10 cellular contexts compared by ENCODE assay signal in genomic region chr15:32657198-32657886, GRCh38. TPM values are rescaled to one million over a fixed set of nuclear protein-coding genes. Genes with fewer than 3 reads are reported as not detected.
A peak's percentile ranks its signal among the peaks of the same experiment; 100 is the strongest.
DNase-seq lines count a peak whose midpoint lies in the region; ATAC-seq and TF ChIP-seq lines count a peak whose summit lies in the region.
"Had no signal": no experiment of that assay in that cellular context is flagged by ENCODE, and none has a peak within 500 bp of the region (broad histone marks: within the 10 kb centered on the region; RNA-seq: fewer than 3 reads in every experiment).

No MANE protein-coding gene starts in this region.

- no peak for TF ChIP-seq CTCF in lung (IDR thresholded peaks at IDR 0.05; ENCODE audit: control extremely low read depth, extremely low read depth)

- H3K9me3 ChIP-seq in lung (ENCODE audit: control insufficient read depth in 2 of 2, insufficient read depth in 1 of 2, low read length in 1 of 2), result no peaks in the 10 kb centered on the region

- ATAC-seq in GM18508 (IDR thresholded peaks at IDR 0.05; ENCODE audit: insufficient read depth, unreplicated experiment), result peak; percentile 61
- ATAC-seq in HG02943 (IDR thresholded peaks at IDR 0.05; ENCODE audit: low read depth, unreplicated experiment), result peak; percentile 78
- ATAC-seq in activated naive CD8-positive, alpha-beta T cell treated with anti-CD3 and anti-CD28 coated beads, Interleukin-2, amount 50 U/mL, for 24 hours, result peak; percentile 60
- peak; percentile 79 for ATAC-seq in lung (ENCODE audit: insufficient read depth, low FRiP score)
- ATAC-seq in stimulated activated memory B cell treated with anti-CD40 and anti-IgM and Interleukin-4, amounts not matched to agents 10 μg/mL and 1 μg/mL and 100 μg/mL, for 72 hours, result no peak

- no peak overlapping the region for H3K27ac ChIP-seq in lung (ENCODE audit: low read depth in 1 of 2, low read length in 1 of 2)

- no peak overlapping the region for H3K4me3 Mint-ChIP-seq in activated naive CD8-positive, alpha-beta T cell treated with anti-CD3 and anti-CD28 coated beads, Interleukin-2, amount 50 U/mL, for 24 hours
- no peak overlapping the region for H3K4me3 Mint-ChIP-seq in stimulated activated memory B cell treated with anti-CD40 and anti-IgM and Interleukin-4, amounts not matched to agents 10 μg/mL and 1 μg/mL and 100 μg/mL, for 72 hours

- no peaks in the 10 kb centered on the region for H3K27me3 Mint-ChIP-seq in activated naive CD8-positive, alpha-beta T cell treated with anti-CD3 and anti-CD28 coated beads, Interleukin-2, amount 50 U/mL, for 24 hours
- no peaks in the 10 kb centered on the region for H3K27me3 Mint-ChIP-seq in stimulated activated memory B cell treated with anti-CD40 and anti-IgM and Interleukin-4, amounts not matched to agents 10 μg/mL and 1 μg/mL and 100 μg/mL, for 72 hours
- H3K27me3 Mint-ChIP-seq: naive B cell had no signal

- H3K9me3 Mint-ChIP-seq in activated naive CD8-positive, alpha-beta T cell treated with anti-CD3 and anti-CD28 coated beads, Interleukin-2, amount 50 U/mL, for 24 hours, result no peaks in the 10 kb centered on the region
- H3K9me3 Mint-ChIP-seq in stimulated activated memory B cell treated with anti-CD40 and anti-IgM and Interleukin-4, amounts not matched to agents 10 μg/mL and 1 μg/mL and 100 μg/mL, for 72 hours, result no peaks in the 10 kb centered on the region
- H3K9me3 Mint-ChIP-seq: naive B cell had no signal

- no peak for DNase-seq in activated naive CD8-positive, alpha-beta T cell treated with anti-CD3 and anti-CD28 coated beads, Interleukin-2, amount 50 U/mL, for 24 hours
- DNase-seq in lung (ENCODE audit: low spot score) (no peak), RKO (ENCODE audit: low spot score) (no peak), HUDEP-2 (lab: John Stamatoyannopoulos, UW; ENCODE audit: unreplicated experiment in 76 of 76) (no peak)
- no peak for DNase-seq in stimulated activated CD4-positive, alpha-beta T cell treated with anti-CD3 and anti-CD28 coated beads, Interleukin-2, amount 100 ng/mL, for 48 hours
- DNase-seq: naive B cell, T-helper 9 cell had no signal

- no peaks in the 10 kb centered on the region for H3K27me3 ChIP-seq in lung (ENCODE audit: control insufficient read depth, insufficient read depth)

- H3K4me3 ChIP-seq in lung, result no peak overlapping the region

- no peaks in the 10 kb centered on the region for H3K36me3 ChIP-seq in lung (ENCODE audit: control insufficient read depth in 2 of 2, insufficient read depth in 2 of 2, low read length in 2 of 2)

- peaks cover 0 to 1% of the 10 kb centered on the region in 2 donors for H3K4me1 ChIP-seq in lung (ENCODE audit: control insufficient read depth in 2 of 2, insufficient read depth in 2 of 2, low read length in 2 of 2)

- peaks cover 8% of the 10 kb centered on the region for H3K4me1 Mint-ChIP-seq in activated naive CD8-positive, alpha-beta T cell treated with anti-CD3 and anti-CD28 coated beads, Interleukin-2, amount 50 U/mL, for 24 hours
- H3K4me1 Mint-ChIP-seq in stimulated activated memory B cell treated with anti-CD40 and anti-IgM and Interleukin-4, amounts not matched to agents 10 μg/mL and 1 μg/mL and 100 μg/mL, for 72 hours, result peaks cover 6% of the 10 kb centered on the region
- H3K4me1 Mint-ChIP-seq: naive B cell had no signal

- H3K27ac Mint-ChIP-seq in activated naive CD8-positive, alpha-beta T cell treated with anti-CD3 and anti-CD28 coated beads, Interleukin-2, amount 50 U/mL, for 24 hours, result no peak overlapping the region
- no peak overlapping the region for H3K27ac Mint-ChIP-seq in stimulated activated memory B cell treated with anti-CD40 and anti-IgM and Interleukin-4, amounts not matched to agents 10 μg/mL and 1 μg/mL and 100 μg/mL, for 72 hours

- WGBS in lung, 2 donors, result 57 to 67% methylated on average over 5 of the region's 5 CpGs

- H3K36me3 Mint-ChIP-seq in activated naive CD8-positive, alpha-beta T cell treated with anti-CD3 and anti-CD28 coated beads, Interleukin-2, amount 50 U/mL, for 24 hours (ENCODE audit: low read depth), result no peaks in the 10 kb centered on the region
- no peaks in the 10 kb centered on the region for H3K36me3 Mint-ChIP-seq in stimulated activated memory B cell treated with anti-CD40 and anti-IgM and Interleukin-4, amounts not matched to agents 10 μg/mL and 1 μg/mL and 100 μg/mL, for 72 hours
- H3K36me3 Mint-ChIP-seq: naive B cell had no signal

RNA-seq across cellular contexts. Expression of gene SCG5, which starts 15.8 kb away (rescaled TPM):
- total RNA-seq in lung, result 1 to 10 TPM in 1 of 2 donors, under 1 TPM in 1; 0.77 to 4.9 TPM
- 1 to 10 TPM in 1 of 2 donors, under 1 TPM in 1; 0.82 to 1.1 TPM for polyA plus RNA-seq in lung

RNA-seq across cellular contexts. Expression of gene ARHGAP11A, which starts 42.0 kb away (rescaled TPM):
- 1 to 10 TPM; 2.7 to 8.5 TPM for total RNA-seq in lung
- polyA plus RNA-seq in lung, result 1 to 10 TPM; 1.4 to 2.0 TPM
